In the genomic region with DNA sequence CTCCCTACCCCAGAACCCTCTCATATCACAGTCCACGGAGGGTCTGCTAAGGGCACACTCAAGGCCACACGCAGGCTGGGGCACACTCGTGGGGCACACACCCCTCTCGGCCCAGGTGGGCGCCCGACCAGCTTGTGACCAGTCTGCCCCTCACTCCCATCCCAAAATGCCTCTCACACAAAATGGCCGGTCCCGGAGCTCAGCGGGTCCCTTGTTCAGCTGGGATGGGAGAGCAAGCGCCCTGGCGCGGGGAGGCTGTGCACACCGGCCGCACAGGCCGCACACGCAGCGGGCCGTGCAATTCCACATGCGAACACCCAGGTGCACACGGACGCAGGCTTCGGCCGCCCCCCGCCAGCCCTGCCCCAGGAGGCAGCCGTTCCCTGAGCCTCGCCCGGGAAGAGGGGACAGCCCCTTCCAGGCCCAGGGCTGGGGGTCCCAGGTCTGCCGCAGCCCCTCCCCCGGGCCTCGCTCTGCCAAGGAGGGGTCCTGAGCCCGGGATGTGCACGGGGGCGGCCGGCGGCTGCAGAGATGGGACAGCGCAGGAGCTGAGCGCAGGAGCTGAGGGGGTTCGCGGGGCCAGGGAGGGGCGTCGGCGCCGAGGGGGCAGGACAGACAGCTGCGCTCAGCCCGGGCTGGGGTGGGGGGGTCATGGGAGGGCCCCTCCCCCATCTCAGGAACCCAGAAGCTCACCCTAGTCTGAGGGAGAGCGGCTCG, we compare ENCODE assay signal across 17 cellular contexts. TPM values are rescaled to one million over a fixed set of nuclear protein-coding genes. Genes with fewer than 3 reads are reported as not detected.
DNase-seq lines count a peak whose midpoint lies in the region; ATAC-seq, FAIRE-seq and TF ChIP-seq lines count a peak whose summit lies in the region.
"Had no signal": no experiment of that assay in that cellular context is flagged by ENCODE, and none has a peak within 500 bp of the region (broad histone marks: within the 10 kb centered on the region; RNA-seq: fewer than 3 reads in every experiment).

No MANE protein-coding gene starts in this region.

- intact Hi-C loops in left ventricle myocardium inferior (cut with micrococcal nuclease): no loop called here
- intact Hi-C loops in heart left ventricle (cut with DNase I): no loop called here

- no peak overlapping the region for H3K27ac Mint-ChIP-seq in astrocyte (ENCODE audit: unreplicated experiment)
- H3K27ac Mint-ChIP-seq: activated CD8-positive, alpha-beta T cell treated with anti-CD3 and anti-CD28 coated beads for 36 hours had no signal

- peak overlapping the region; percentile 50 for H3K4me3 Mint-ChIP-seq in astrocyte (ENCODE audit: unreplicated experiment)
- H3K4me3 Mint-ChIP-seq: activated CD8-positive, alpha-beta T cell treated with anti-CD3 and anti-CD28 coated beads for 36 hours had no signal

- no peak overlapping the region for H3K4me2 ChIP-seq in astrocyte (ENCODE audit: low read length)

- H3K79me2 ChIP-seq in astrocyte (ENCODE audit: insufficient read depth, low read length): no peaks in the 10 kb centered on the region

- H3K9me3 Mint-ChIP-seq in astrocyte (ENCODE audit: unreplicated experiment): no peaks in the 10 kb centered on the region
- H3K9me3 Mint-ChIP-seq: activated CD8-positive, alpha-beta T cell treated with anti-CD3 and anti-CD28 coated beads for 36 hours had no signal

- WGBS in heart left ventricle, 4 donors: 12 to 33% (median 13%) methylated on average over 10 to 47 of the region's 47 CpGs

- H3K4me1 Mint-ChIP-seq in astrocyte (ENCODE audit: low read depth, unreplicated experiment): no peaks in the 10 kb centered on the region

- TF ChIP-seq POLR2A in heart left ventricle (IDR thresholded peaks at IDR 0.05): no peak

- H3K4me3 ChIP-seq in left ventricle myocardium inferior (peak overlapping the region; percentile 35), heart left ventricle (peak overlapping the region in 1 of 12 donors; percentile 39), astrocyte (ENCODE audit: insufficient read depth, low read depth, low read length) (no peak overlapping the region)
- H3K4me3 ChIP-seq: mucosa of descending colon, SK-N-MC had no signal

- no peaks in the 10 kb centered on the region for H4K20me1 ChIP-seq in astrocyte (ENCODE audit: insufficient read depth, low read length)

- H3K27me3 Mint-ChIP-seq in astrocyte (ENCODE audit: low read depth, unreplicated experiment): peaks cover 37% of the 10 kb centered on the region

- H3K4me1 ChIP-seq in left ventricle myocardium inferior (peaks cover 12% of the 10 kb centered on the region), heart left ventricle (peaks cover 0 to 17% (median 6%) of the 10 kb centered on the region in 12 donors), astrocyte (ENCODE audit: insufficient read depth, low read length) (no peaks in the 10 kb centered on the region)

- no peak for TF ChIP-seq CTCF in left ventricle myocardium inferior (IDR thresholded peaks at IDR 0.05; ENCODE audit: borderline replicate concordance)
- no peak for TF ChIP-seq CTCF in heart left ventricle (IDR thresholded peaks at IDR 0.05)
- no peak for TF ChIP-seq CTCF in astrocyte (IDR thresholded peaks at IDR 0.05; ENCODE audit: insufficient read depth, low read depth, low read length)

- ATAC-seq in heart left ventricle (no peak), left lobe of liver (peak; percentile 31), HG03442 (IDR thresholded peaks at IDR 0.05; ENCODE audit: unreplicated experiment) (no peak)
- ATAC-seq: activated CD8-positive, alpha-beta T cell treated with anti-CD3 and anti-CD28 coated beads for 36 hours; mucosa of descending colon; PC-3 had no signal

- no peak overlapping the region for H3K9ac ChIP-seq in astrocyte (ENCODE audit: low read length)

- no peak overlapping the region for H3K27ac ChIP-seq in left ventricle myocardium inferior (replicated peaks)
- H3K27ac ChIP-seq in heart left ventricle: no peak overlapping the region
- H3K27ac ChIP-seq in astrocyte (ENCODE audit: low read depth, low read length): no peak overlapping the region
- H3K27ac ChIP-seq: pancreas, SK-N-MC, skin epidermis, upper lobe of left lung had no signal

- peaks cover 2% of the 10 kb centered on the region for H3K36me3 Mint-ChIP-seq in astrocyte (ENCODE audit: low read depth, unreplicated experiment)

- no peak overlapping the region for H2AFZ ChIP-seq in astrocyte (ENCODE audit: low read depth, low read length)

- H3K36me3 ChIP-seq in left ventricle myocardium inferior: no peaks in the 10 kb centered on the region
- H3K36me3 ChIP-seq in heart left ventricle: no peaks in the 10 kb centered on the region
- no peaks in the 10 kb centered on the region for H3K36me3 ChIP-seq in astrocyte (ENCODE audit: insufficient read depth, low read length)
- H3K36me3 ChIP-seq: pancreas, upper lobe of left lung had no signal

- H3K27me3 ChIP-seq in left ventricle myocardium inferior (ENCODE audit: low read depth): peaks cover 96% of the 10 kb centered on the region
- H3K27me3 ChIP-seq in heart left ventricle: peaks cover 36 to 90% (median 54%) of the 10 kb centered on the region in 9 donors
- H3K27me3 ChIP-seq in astrocyte (ENCODE audit: insufficient read depth, low read length): peaks cover 44% of the 10 kb centered on the region

- DNase-seq in left ventricle myocardium inferior (no peak), heart left ventricle (no peak), astrocyte (ENCODE audit: low read depth) (no peak), left lobe of liver (ENCODE audit: low spot score) (no peak), NCI-H187 (lab: John Stamatoyannopoulos, UW) (no peak), HUDEP-2 (lab: John Stamatoyannopoulos, UW; ENCODE audit: unreplicated experiment in 76 of 76) (no peak), hepatic stellate cell (ENCODE audit: low spot score) (no peak)
- DNase-seq: mucosa of descending colon, NCI-H187 treated with DMSO at 0.1 percent for 48 hours, pancreas, PC-3 had no signal

- H3K9me3 ChIP-seq in left ventricle myocardium inferior (replicated peaks) (no peaks in the 10 kb centered on the region), heart left ventricle (no peaks in the 10 kb centered on the region), astrocyte (ENCODE audit: insufficient read depth, low read depth, low read length) (no peaks in the 10 kb centered on the region)
- H3K9me3 ChIP-seq: mucosa of descending colon, pancreas, upper lobe of left lung had no signal

- FAIRE-seq in astrocyte (lab: Jason Lieb, UNC): no peak
- FAIRE-seq: pancreas had no signal

RNA-seq across cellular contexts. Expression of a gene that starts 1.3 kb away (rescaled TPM):
- total RNA-seq in left ventricle myocardium inferior: 2.3 TPM
- 1 to 10 TPM in 2 of 9 donors, under 1 TPM in 2, not detected in 5; 0.06 to 2.6 (median 0.65) TPM for total RNA-seq in heart left ventricle
- polyA plus RNA-seq in heart left ventricle: not detected
- total RNA-seq in astrocyte: 11.5 and 11.9 TPM in 2 replicates
- not detected for total RNA-seq in left lobe of liver
- total RNA-seq: activated CD8-positive, alpha-beta T cell treated with anti-CD3 and anti-CD28 coated beads for 36 hours; M059J; PC-3 had no signal

RNA-seq across cellular contexts. Expression of a gene that starts 27.7 kb away (rescaled TPM):
- total RNA-seq in left ventricle myocardium inferior (1,286 TPM), heart left ventricle (1,000 to 10,000 TPM in 7 of 9 donors, 100 to 1,000 TPM in 2; 791 to 1,794 (median 1,550) TPM), astrocyte (31.8 and 37.6 TPM in 2 replicates), left lobe of liver (0.73 TPM)
- polyA plus RNA-seq in heart left ventricle: 1,000 to 10,000 TPM; 1,276 to 1,345 TPM

RNA-seq across cellular contexts. Expression of a gene that starts 49.4 kb away (rescaled TPM):
- total RNA-seq in left ventricle myocardium inferior (371 TPM), heart left ventricle (100 to 1,000 TPM; 182 to 424 (median 235) TPM), astrocyte (251 and 268 TPM in 2 replicates), left lobe of liver (88.0 TPM)
- polyA plus RNA-seq in heart left ventricle: 100 to 1,000 TPM; 318 to 442 TPM

Comparison
In these comparisons a context has a peak if more than half of its experiments do, and no peak if none do; other contexts are left out.
1. RNA of a gene that starts 27.7 kb away (total RNA-seq): 791 to 1,794 TPM in heart left ventricle, 1,286 TPM in left ventricle myocardium inferior (single experiment) and 31.8 to 37.6 TPM in astrocyte; 0.73 TPM in left lobe of liver (single experiment); every median in the first group is over 10 times any median in the second.